Comparison of ENCODE assay signal across 28 cellular contexts in genomic region chr11:71430166-71430565, GRCh38.
"Had no signal": no experiment of that assay in that cellular context is flagged by ENCODE, and none has a peak within 500 bp of the region (broad histone marks: within the 10 kb centered on the region; RNA-seq: fewer than 3 reads in every experiment).

No MANE protein-coding gene starts in this region.

- H3K9me3 ChIP-seq: left lung, lower lobe of right lung, ovary, right atrium auricular region, stomach, tibial nerve, vagina had no signal

- ATAC-seq: left colon; left lung; lower lobe of right lung; natural killer cell; sciatic nerve; stimulated activated naive B cell treated with anti-CD40 and anti-IgM and Interleukin-4, amounts not matched to agents 10 μg/mL and 1 μg/mL and 100 μg/mL, for 72 hours; stimulated activated naive CD8-positive, alpha-beta T cell treated with anti-CD3 and anti-CD28 coated beads, Interleukin-15, Interleukin-2, amounts not matched to agents 100 U/mL and 50 U/mL, for 24 hours had no signal

- H3K27me3 ChIP-seq: left lung, neural progenitor cell, ovary, right atrium auricular region, stomach, tibial nerve, vagina had no signal

- H3K27ac Mint-ChIP-seq: immature natural killer cell; mesothelial cell of epicardium; naive B cell; natural killer cell; neural progenitor cell; progenitor cell of endocrine pancreas; stimulated activated naive B cell treated with anti-CD40 and anti-IgM and Interleukin-4, amounts not matched to agents 10 μg/mL and 1 μg/mL and 100 μg/mL, for 72 hours; type B pancreatic cell had no signal

- H3K4me3 ChIP-seq: left lung, lower lobe of right lung, neural progenitor cell, ovary, right atrium auricular region, skin epidermis, stomach, tibial nerve, vagina had no signal

- H3K27ac ChIP-seq: left lung, lower lobe of right lung, neural progenitor cell, vagina had no signal

- H3K4me3 Mint-ChIP-seq: immature natural killer cell; mesothelial cell of epicardium; naive B cell; natural killer cell; nephron progenitor cell; neural progenitor cell; stimulated activated naive B cell treated with anti-CD40 and anti-IgM and Interleukin-4, amounts not matched to agents 10 μg/mL and 1 μg/mL and 100 μg/mL, for 72 hours; type B pancreatic cell had no signal

- H2AFZ ChIP-seq: neural progenitor cell had no signal

- H3K4me2 ChIP-seq: neural progenitor cell had no signal

- DNase-seq: hypothalamus; immature natural killer cell; kidney; left colon; left lung; lower lobe of right lung; mammary epithelial cell; mesenchymal stem cell; naive B cell; natural killer cell; nephron progenitor cell; ovary; stimulated activated CD4-positive, alpha-beta T cell treated with anti-CD3 and anti-CD28 coated beads, Interleukin-12 subunit alpha, Interleukin-12 subunit beta, amount 100 ng/mL, for 4 hours; stimulated activated CD4-positive, alpha-beta T cell treated with anti-CD3 and anti-CD28 coated beads, Interleukin-15, amount 100 ng/mL, for 24 hours; stimulated activated CD4-positive, alpha-beta T cell treated with anti-CD3 and anti-CD28 coated beads, Interleukin-2, amount 100 ng/mL, for 24 hours; stimulated activated CD4-positive, alpha-beta T cell treated with anti-CD3 and anti-CD28 coated beads, Interleukin-4, amount 100 ng/mL, for 1 hour; stimulated activated naive B cell treated with anti-CD40 and anti-IgM and Interleukin-4, amounts not matched to agents 10 μg/mL and 1 μg/mL and 100 μg/mL, for 72 hours; stimulated activated naive CD8-positive, alpha-beta T cell treated with anti-CD3 and anti-CD28 coated beads, Interleukin-15, Interleukin-2, amounts not matched to agents 100 U/mL and 50 U/mL, for 24 hours; stomach had no signal

- H3K4me1 ChIP-seq: neural progenitor cell had no signal

- H3K9me3 Mint-ChIP-seq: immature natural killer cell, natural killer cell, type B pancreatic cell had no signal

- H3K36me3 Mint-ChIP-seq: natural killer cell had no signal

- H3K27me3 Mint-ChIP-seq: progenitor cell of endocrine pancreas, type B pancreatic cell had no signal

- H3K36me3 ChIP-seq: neural progenitor cell, ovary, vagina had no signal
